In the genomic region with DNA sequence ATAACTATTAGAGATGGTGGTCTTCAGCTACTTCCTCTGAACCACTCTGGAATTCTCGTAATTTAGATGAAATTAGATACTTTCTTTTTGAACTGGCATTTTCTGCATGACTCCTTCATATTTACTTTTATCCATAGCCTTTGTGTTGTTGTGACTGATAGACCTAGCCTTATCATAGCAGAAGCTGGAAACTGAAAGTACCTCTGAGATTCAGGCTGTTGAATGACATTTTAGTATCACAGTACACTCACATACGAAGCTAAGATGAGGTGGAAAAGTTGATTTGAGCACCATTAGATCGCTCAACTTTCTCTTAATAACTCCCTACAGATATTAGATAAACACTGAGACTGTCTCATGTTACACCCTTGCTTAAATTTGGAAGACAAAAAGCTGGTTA, we compare ENCODE assay signal across 26 cellular contexts.
DNase-seq lines count a peak whose midpoint lies in the region; ATAC-seq and TF ChIP-seq lines count a peak whose summit lies in the region.
"Had no signal": no experiment of that assay in that cellular context is flagged by ENCODE, and none has a peak within 500 bp of the region (broad histone marks: within the 10 kb centered on the region; RNA-seq: fewer than 3 reads in every experiment).

No MANE protein-coding gene starts in this region.

- no peaks in the 10 kb centered on the region for H3K36me3 ChIP-seq in WERI-Rb-1
- H3K36me3 ChIP-seq: lower lobe of right lung, ovary had no signal

- POLR2A ChIA-PET in activated CD4-positive, alpha-beta memory T cell treated with anti-CD3 and anti-CD28 coated beads for 36 hours (lab: Charles Lee) = no interaction called here

- H3K27me3 Mint-ChIP-seq in activated CD4-positive, alpha-beta memory T cell treated with anti-CD3 and anti-CD28 coated beads for 36 hours = no peaks in the 10 kb centered on the region
- H3K27me3 Mint-ChIP-seq: activated B cell treated with CpG ODN at 0.5 μM for 24 hours; activated naive CD8-positive, alpha-beta T cell treated with anti-CD3 and anti-CD28 coated beads for 36 hours; brain; stimulated activated naive CD8-positive, alpha-beta T cell treated with anti-CD3 and anti-CD28 coated beads, Interleukin-15, amount 100 ng/mL, for 72 hours; type B pancreatic cell had no signal

- H3K9me3 ChIP-seq in WERI-Rb-1 (ENCODE audit: severe bottlenecking) = no peaks in the 10 kb centered on the region
- H3K9me3 ChIP-seq: A549, lower lobe of right lung, ovary had no signal

- H3K27me3 ChIP-seq in dorsolateral prefrontal cortex (no peaks in the 10 kb centered on the region), WERI-Rb-1 (ENCODE audit: insufficient read depth, low read depth, severe bottlenecking) (peaks cover 22% of the 10 kb centered on the region)
- H3K27me3 ChIP-seq: ovary had no signal

- no peaks in the 10 kb centered on the region for H3K4me1 Mint-ChIP-seq in activated CD4-positive, alpha-beta memory T cell treated with anti-CD3 and anti-CD28 coated beads for 36 hours (ENCODE audit: low read depth)
- H3K4me1 Mint-ChIP-seq: activated B cell treated with CpG ODN at 0.5 μM for 24 hours; activated naive CD8-positive, alpha-beta T cell treated with anti-CD3 and anti-CD28 coated beads for 36 hours; brain; stimulated activated naive CD8-positive, alpha-beta T cell treated with anti-CD3 and anti-CD28 coated beads, Interleukin-15, amount 100 ng/mL, for 72 hours had no signal

- H3K9me3 Mint-ChIP-seq in activated CD4-positive, alpha-beta memory T cell treated with anti-CD3 and anti-CD28 coated beads for 36 hours = peaks cover 31% of the 10 kb centered on the region

- TF ChIP-seq CTCF in GM12865 (IDR thresholded peaks at IDR 0.05; ENCODE audit: insufficient read depth, low read depth, low read length, missing control alignments) (no peak), dorsolateral prefrontal cortex (IDR thresholded peaks at IDR 0.05 in 54 of 56, conservative IDR thresholded peaks at IDR 0.05 in 2 of 56; ENCODE audit: low read depth in 1 of 56, partially characterized antibody in 56 of 56) (no peak), WERI-Rb-1 (IDR thresholded peaks at IDR 0.05; ENCODE audit: low read depth, low read length) (no peak)

- no peaks in the 10 kb centered on the region for H3K36me3 Mint-ChIP-seq in activated CD4-positive, alpha-beta memory T cell treated with anti-CD3 and anti-CD28 coated beads for 36 hours
- H3K36me3 Mint-ChIP-seq: brain, type B pancreatic cell had no signal

- CTCF ChIA-PET in activated CD4-positive, alpha-beta memory T cell treated with anti-CD3 and anti-CD28 coated beads for 36 hours (lab: Charles Lee) = no interaction called here

- ATAC-seq in GM19324 (IDR thresholded peaks at IDR 0.05; ENCODE audit: low FRiP score, unreplicated experiment) (peak; percentile 71), HG02678 (IDR thresholded peaks at IDR 0.05; ENCODE audit: unreplicated experiment) (peak; percentile 77), HG03521 (IDR thresholded peaks at IDR 0.05; ENCODE audit: unreplicated experiment) (peak; percentile 70)
- ATAC-seq: A549; lower lobe of right lung; stimulated activated naive CD8-positive, alpha-beta T cell treated with anti-CD3 and anti-CD28 coated beads, Interleukin-15, amount 100 ng/mL, for 72 hours had no signal

- H3K27ac Mint-ChIP-seq in activated CD4-positive, alpha-beta memory T cell treated with anti-CD3 and anti-CD28 coated beads for 36 hours = no peak overlapping the region
- H3K27ac Mint-ChIP-seq: activated B cell treated with CpG ODN at 0.5 μM for 24 hours; activated naive CD8-positive, alpha-beta T cell treated with anti-CD3 and anti-CD28 coated beads for 36 hours; brain; stimulated activated naive CD8-positive, alpha-beta T cell treated with anti-CD3 and anti-CD28 coated beads, Interleukin-15, amount 100 ng/mL, for 72 hours; type B pancreatic cell had no signal

- no peak overlapping the region for H3K27ac ChIP-seq in dorsolateral prefrontal cortex
- no peak overlapping the region for H3K27ac ChIP-seq in WERI-Rb-1
- H3K27ac ChIP-seq: A549, coronary artery, lower lobe of right lung, ovary had no signal

- H3K4me3 ChIP-seq in GM12865 (ENCODE audit: low read depth, low read length) (no peak overlapping the region), dorsolateral prefrontal cortex (no peak overlapping the region), WERI-Rb-1 (ENCODE audit: low read depth, low read length) (no peak overlapping the region)
- H3K4me3 ChIP-seq: A549, coronary artery, lower lobe of right lung, ovary had no signal

- DNase-seq in GM12865 (ENCODE audit: low read depth) (peak; percentile 40), dorsolateral prefrontal cortex (no peak), SW 1271 (lab: John Stamatoyannopoulos, UW) (no peak), WERI-Rb-1 (no peak)
- no peak for DNase-seq in activated CD4-positive, alpha-beta memory T cell treated with anti-CD3 and anti-CD28 coated beads for 36 hours
- DNase-seq: activated B cell treated with CpG ODN at 0.5 μM for 24 hours; activated naive CD8-positive, alpha-beta T cell treated with anti-CD3 and anti-CD28 coated beads for 36 hours; activated T-cell treated with anti-CD3 and anti-CD28 coated beads, Interleukin-2, amount 50 U/mL, for 48 hours; C1 segment of cervical spinal cord; hippocampal formation; islet precursor cell; lower lobe of right lung; NCI-H187 treated with DMSO at 0.1 percent for 48 hours; NCI-H510A treated with DMSO at 0.1 percent for 48 hours; ovary; SIG-M5; stimulated activated CD4-positive, alpha-beta T cell treated with anti-CD3 and anti-CD28 coated beads, Interleukin-1b, Interleukin-23, amount 100 ng/mL, for 48 hours; stimulated activated naive CD8-positive, alpha-beta T cell treated with anti-CD3 and anti-CD28 coated beads, Interleukin-15, amount 100 ng/mL, for 72 hours; T-helper 2 cell had no signal

- H3K4me3 Mint-ChIP-seq in activated CD4-positive, alpha-beta memory T cell treated with anti-CD3 and anti-CD28 coated beads for 36 hours = no peak overlapping the region
- H3K4me3 Mint-ChIP-seq: activated B cell treated with CpG ODN at 0.5 μM for 24 hours; activated naive CD8-positive, alpha-beta T cell treated with anti-CD3 and anti-CD28 coated beads for 36 hours; brain; stimulated activated naive CD8-positive, alpha-beta T cell treated with anti-CD3 and anti-CD28 coated beads, Interleukin-15, amount 100 ng/mL, for 72 hours; type B pancreatic cell had no signal

- intact Hi-C loops in dorsolateral prefrontal cortex (cut with DNase I) = no loop called here
- intact Hi-C loops in activated CD4-positive, alpha-beta memory T cell treated with anti-CD3 and anti-CD28 coated beads for 36 hours (cut with micrococcal nuclease) = no loop called here
